In the genomic region with DNA sequence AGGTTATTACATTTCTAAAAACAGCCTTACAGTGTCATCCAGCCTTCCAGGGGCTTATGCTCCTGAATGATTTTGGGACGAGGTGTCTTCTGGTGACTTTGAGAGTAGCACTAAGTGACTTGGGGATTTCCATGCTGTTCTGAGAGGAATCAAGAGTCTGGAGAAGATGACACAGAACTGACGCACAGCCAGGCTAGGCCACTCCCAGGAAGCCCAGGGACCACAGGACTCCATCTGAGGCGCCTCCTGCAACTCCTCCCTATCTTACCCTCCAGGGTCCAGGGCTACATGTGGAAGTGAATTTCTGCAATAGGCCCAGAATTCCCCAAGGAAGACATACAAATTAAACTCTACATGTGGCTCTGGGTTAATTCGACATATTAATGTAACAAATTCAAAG, we compare ENCODE assay signal across 1 cellular context.
TF ChIP-seq lines count a peak whose summit lies in the region.

No MANE protein-coding gene starts in this region.

TF ChIP-seq in IMR-90, 13 proteins besides CTCF, POLR2A, EP300 and RAD21 (continued from another document):
- TF ChIP-seq, protein P1, sequence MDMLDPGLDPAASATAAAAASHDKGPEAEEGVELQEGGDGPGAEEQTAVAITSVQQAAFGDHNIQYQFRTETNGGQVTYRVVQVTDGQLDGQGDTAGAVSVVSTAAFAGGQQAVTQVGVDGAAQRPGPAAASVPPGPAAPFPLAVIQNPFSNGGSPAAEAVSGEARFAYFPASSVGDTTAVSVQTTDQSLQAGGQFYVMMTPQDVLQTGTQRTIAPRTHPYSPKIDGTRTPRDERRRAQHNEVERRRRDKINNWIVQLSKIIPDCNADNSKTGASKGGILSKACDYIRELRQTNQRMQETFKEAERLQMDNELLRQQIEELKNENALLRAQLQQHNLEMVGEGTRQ (IDR thresholded peaks at IDR 0.05; ENCODE audit: low read depth, low read length), result no peak
- no peak for TF ChIP-seq BHLHE40 (IDR thresholded peaks at IDR 0.05; ENCODE audit: low read depth, low read length)
- no peak for TF ChIP-seq RCOR1 (IDR thresholded peaks at IDR 0.05; ENCODE audit: insufficient replicate concordance, low read length)
- no peak for TF ChIP-seq CHD1 (IDR thresholded peaks at IDR 0.05; ENCODE audit: low read depth, low read length)
TF ChIP-seq in IMR-90: peak in this region for 0.
